Comparison of ENCODE assay signal across 19 cellular contexts in the genomic region with DNA sequence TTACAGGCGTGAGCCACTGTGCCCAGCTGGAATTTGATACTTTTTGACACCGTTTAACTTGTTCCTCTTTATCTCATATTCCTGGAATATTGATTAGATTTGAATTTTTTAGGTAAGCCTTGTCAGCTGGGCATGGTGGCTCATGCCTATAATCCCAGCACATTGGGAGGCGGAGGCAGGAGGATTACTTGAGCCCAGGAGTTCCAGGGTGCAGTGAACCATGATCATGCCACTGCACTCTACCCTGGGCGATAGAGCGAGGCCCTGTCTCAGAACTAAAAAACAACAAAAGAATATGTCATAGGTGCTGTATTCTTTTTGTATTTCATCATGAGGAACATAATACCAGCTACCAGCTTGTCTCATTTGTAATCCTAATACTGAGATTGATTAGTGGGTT.
DNase-seq lines count a peak whose midpoint lies in the region; ATAC-seq, FAIRE-seq and TF ChIP-seq lines count a peak whose summit lies in the region.
"Had no signal": no experiment of that assay in that cellular context is flagged by ENCODE, and none has a peak within 500 bp of the region (broad histone marks: within the 10 kb centered on the region; RNA-seq: fewer than 3 reads in every experiment).

No MANE protein-coding gene starts in this region.

- H2BK120ac ChIP-seq in IMR-90 (ENCODE audit: low read depth, low read length): no peak overlapping the region

- H2AK5ac ChIP-seq in IMR-90 (ENCODE audit: low read depth, low read length): no peak overlapping the region

- no peaks in the 10 kb centered on the region for H3K79me2 ChIP-seq in MM.1S (ENCODE audit: low read length)

- H2BK15ac ChIP-seq in IMR-90 (ENCODE audit: low read depth, low read length): no peak overlapping the region

- no peak for TF ChIP-seq RAD21 in IMR-90 (IDR thresholded peaks at IDR 0.05; ENCODE audit: low read length)

- intact Hi-C loops in IMR-90 (cut with micrococcal nuclease): loop anchor here (5.0 kb wide), 1 partner anchor 168 kb away; no protein-coding TSS in a partner anchor
- intact Hi-C loops in thyroid gland (cut with DNase I): no loop called here
- intact Hi-C loops in kidney (cut with DNase I): no loop called here

- H3K4me2 ChIP-seq in IMR-90 (ENCODE audit: low read depth, low read length): no peak overlapping the region
- H3K4me2 ChIP-seq in MM.1S (ENCODE audit: low read depth, low read length): no peak overlapping the region

- no peak overlapping the region for H2BK5ac ChIP-seq in IMR-90 (ENCODE audit: low read depth, low read length, poor library complexity, severe bottlenecking)

- no peak overlapping the region for H2BK20ac ChIP-seq in IMR-90 (ENCODE audit: low read depth, low read length)

- BruUV-seq in IMR-90 (replicated peaks; lab: Mats Ljungman, UMichigan): no TSS peak

- H3K56ac ChIP-seq in IMR-90 (ENCODE audit: extremely low read depth, insufficient read depth, low read length): no peak overlapping the region

- no peak overlapping the region for H2AK9ac ChIP-seq in IMR-90 (replicated peaks; ENCODE audit: low read depth, low read length, poor library complexity)

- dilution Hi-C loops in IMR-90 (cut with HindIII; ENCODE audit: low sequenced_read_pairs, unreplicated experiment): no loop called here

- H4K20me1 ChIP-seq in IMR-90 (ENCODE audit: insufficient read depth, low read length) (no peaks in the 10 kb centered on the region), MM.1S (ENCODE audit: insufficient read depth, low read length) (no peaks in the 10 kb centered on the region)

- in situ Hi-C loops in Caki2 (cut with HindIII; ENCODE audit: low pct_unique_long_range_greater_than_20kb, low sequenced_read_pairs): no loop called here
- in situ Hi-C loops in IMR-90 (cut with MboI; ENCODE audit: low sequenced_read_pairs): no loop called here

- POLR2A ChIA-PET in IMR-90 (lab: Charles Lee; ENCODE audit: unreplicated experiment): no interaction called here

- peak overlapping the region; percentile 49; the same call in 1 of the 2 replicates for H3K23ac ChIP-seq in IMR-90 (ENCODE audit: low read depth, low read length)

- no peak overlapping the region for H3K27ac ChIP-seq in IMR-90 (ENCODE audit: insufficient read depth, low read length)
- H3K27ac ChIP-seq in WERI-Rb-1: 0 out of 2 replicates have a peak overlapping the region, but pooled peaks have one; percentile 33
- H3K27ac ChIP-seq in thyroid gland: peak overlapping the region in 1 of 3 donors; percentile 17
- H3K27ac ChIP-seq in kidney (ENCODE audit: low read depth in 2 of 2, low read length in 2 of 2): no peak overlapping the region
- no peak overlapping the region for H3K27ac ChIP-seq in MM.1S (ENCODE audit: low read length)
- H3K27ac ChIP-seq: HL-60 had no signal

- no peaks in the 10 kb centered on the region for H3F3A ChIP-seq in MM.1S (ENCODE audit: insufficient read depth, low read length)

- no peak overlapping the region for H4K5ac ChIP-seq in IMR-90 (ENCODE audit: low read depth, low read length)

- no peak for TF ChIP-seq POLR2A in IMR-90 (IDR thresholded peaks at IDR 0.05; ENCODE audit: low read depth, low read length)
- TF ChIP-seq POLR2A in thyroid gland (IDR thresholded peaks at IDR 0.05): no peak

- peaks cover 11% of the 10 kb centered on the region for H3K9me1 ChIP-seq in IMR-90 (ENCODE audit: insufficient read depth, low read length)

- H3K4me3 ChIP-seq in IMR-90 (ENCODE audit: insufficient read depth, low read depth, low read length) (no peak overlapping the region), WERI-Rb-1 (ENCODE audit: low read depth, low read length) (no peak overlapping the region), thyroid gland (replicated peaks in 1 of 3) (no peak overlapping the region), kidney (ENCODE audit: low read length in 2 of 2) (no peak overlapping the region), MM.1S (ENCODE audit: low read length) (no peak overlapping the region)

- no peaks in the 10 kb centered on the region for H3K27me3 ChIP-seq in IMR-90 (ENCODE audit: control insufficient read depth, insufficient read depth, low read length)
- no peaks in the 10 kb centered on the region for H3K27me3 ChIP-seq in WERI-Rb-1 (ENCODE audit: insufficient read depth, low read depth, severe bottlenecking)
- H3K27me3 ChIP-seq in thyroid gland: no peaks in the 10 kb centered on the region
- no peaks in the 10 kb centered on the region for H3K27me3 ChIP-seq in MM.1S (replicated peaks; ENCODE audit: insufficient read depth, low read length)
- H3K27me3 ChIP-seq: BE2C had no signal

- H3K4ac ChIP-seq in IMR-90 (ENCODE audit: low read depth, low read length): no peak overlapping the region

- H3K9me2 ChIP-seq in MM.1S (replicated peaks; ENCODE audit: insufficient read depth, low read length): no peaks in the 10 kb centered on the region

- H4K8ac ChIP-seq in IMR-90 (ENCODE audit: low read depth in 2 of 2, low read length in 2 of 2): no peak overlapping the region

- H2AFZ ChIP-seq in IMR-90 (replicated peaks; ENCODE audit: low read length, poor library complexity) (no peak overlapping the region), MM.1S (ENCODE audit: low read length) (no peak overlapping the region)

- CTCF ChIA-PET in IMR-90 (lab: Yijun Ruan, JAX): interaction anchor here (0.7 kb wide), 1 partner anchor 10 kb away, joined by 6 read pairs; no protein-coding TSS in a partner anchor

- no peak overlapping the region for H3K18ac ChIP-seq in IMR-90 (ENCODE audit: low read depth, low read length)

- DNase-seq in Caki2 (ENCODE audit: low read depth) (peak; percentile 16), IMR-90 (no peak), WERI-Rb-1 (peak; percentile 64), thyroid gland (peak; percentile 35 to 61), kidney (no peak), MM.1S (no peak)
- DNase-seq in activated T-cell treated with anti-CD3 and anti-CD28 coated beads, Interleukin-2, amount 50 U/mL, for 1 hour: no peak
- DNase-seq: ACHN; BE2C; Caco-2; CD4-positive, alpha-beta T cell; DMS153; DMS79; GDM1; GOT3; H7; HFFc6 had no signal

- no peak for FAIRE-seq in kidney (lab: Jason Lieb, UNC)

- no peak overlapping the region for H3K9ac ChIP-seq in IMR-90 (ENCODE audit: low read depth, low read length)
- no peak overlapping the region for H3K9ac ChIP-seq in kidney (ENCODE audit: low read length in 2 of 2)
- no peak overlapping the region for H3K9ac ChIP-seq in MM.1S (ENCODE audit: low read length)

- ATAC-seq in IMR-90 (ENCODE audit: low read depth): no peak
- ATAC-seq: HCT116 had no signal

- H3K79me1 ChIP-seq in IMR-90 (ENCODE audit: low read depth in 1 of 2, low read length in 2 of 2): peaks cover 23 to 37% of the 10 kb centered on the region in 2 experiments

- no CpG with 5 or more reads among the region's 5 CpGs for WGBS in IMR-90 (ENCODE audit: extremely low coverage in 2 of 2, insufficient read length in 1 of 2), 2 experiments
- WGBS in thyroid gland, 2 donors: 84 to 99% methylated on average over 5 of the region's 5 CpGs

- H3K14ac ChIP-seq in IMR-90 (replicated peaks; ENCODE audit: low read depth, low read length): no peak overlapping the region

- no peak overlapping the region for H4K91ac ChIP-seq in IMR-90 (ENCODE audit: insufficient read depth, low read depth, low read length)

- no peaks in the 10 kb centered on the region for H3K9me3 ChIP-seq in IMR-90 (ENCODE audit: control insufficient read depth, insufficient read depth, low read length)
- no peaks in the 10 kb centered on the region for H3K9me3 ChIP-seq in WERI-Rb-1 (ENCODE audit: severe bottlenecking)
- H3K9me3 ChIP-seq in thyroid gland: no peaks in the 10 kb centered on the region
- H3K9me3 ChIP-seq in kidney (ENCODE audit: control insufficient read depth in 1 of 2, low read length in 2 of 2): no peaks in the 10 kb centered on the region
- no peaks in the 10 kb centered on the region for H3K9me3 ChIP-seq in MM.1S (replicated peaks; ENCODE audit: insufficient read depth, low read length)
- H3K9me3 ChIP-seq: BE2C, Caco-2 had no signal

- peaks cover 16% of the 10 kb centered on the region for H3K36me3 ChIP-seq in IMR-90 (ENCODE audit: control insufficient read depth, insufficient read depth, low read length)
- peaks cover 66% of the 10 kb centered on the region for H3K36me3 ChIP-seq in WERI-Rb-1
- H3K36me3 ChIP-seq in thyroid gland: no peaks in the 10 kb centered on the region
- peaks cover 0 to 4% of the 10 kb centered on the region in 2 donors for H3K36me3 ChIP-seq in kidney (ENCODE audit: control insufficient read depth in 1 of 2, insufficient read depth in 2 of 2, low read length in 2 of 2)
- no peaks in the 10 kb centered on the region for H3K36me3 ChIP-seq in MM.1S (replicated peaks; ENCODE audit: insufficient read depth, low read length)

- TF ChIP-seq CTCF in IMR-90 (conservative IDR thresholded peaks at IDR 0.05; ENCODE audit: low read depth, low read length) (no peak), WERI-Rb-1 (IDR thresholded peaks at IDR 0.05; ENCODE audit: low read depth, low read length) (no peak), thyroid gland (IDR thresholded peaks at IDR 0.05) (no peak), kidney (IDR thresholded peaks at IDR 0.05; ENCODE audit: borderline replicate concordance, extremely low read depth, insufficient read depth) (no peak), MM.1S (IDR thresholded peaks at IDR 0.05; ENCODE audit: low read length) (no peak)

- H3K4me1 ChIP-seq in IMR-90 (ENCODE audit: control insufficient read depth, insufficient read depth, low read length) (0 out of 2 replicates have a peak, but pooled peaks cover 2% of the 10 kb centered on the region), thyroid gland (peaks cover 10 to 21% of the 10 kb centered on the region in 2 donors), kidney (ENCODE audit: control insufficient read depth in 1 of 2, insufficient read depth in 1 of 2, low read depth in 1 of 2, low read length in 2 of 2) (peaks cover 5 to 7% of the 10 kb centered on the region in 2 donors), MM.1S (ENCODE audit: low read length) (no peaks in the 10 kb centered on the region)
- H3K4me1 ChIP-seq: BE2C had no signal

TF ChIP-seq in IMR-90, 13 proteins besides CTCF, POLR2A, EP300 and RAD21 (continues in another document):
- no peak for TF ChIP-seq CHD1 (IDR thresholded peaks at IDR 0.05; ENCODE audit: low read depth, low read length)
- no peak for TF ChIP-seq MAZ (IDR thresholded peaks at IDR 0.05; ENCODE audit: borderline replicate concordance, low read depth, low read length)
- TF ChIP-seq BHLHE40 (IDR thresholded peaks at IDR 0.05; ENCODE audit: low read depth, low read length): no peak
- no peak for TF ChIP-seq USF2 (IDR thresholded peaks at IDR 0.05; ENCODE audit: low read depth, low read length)
- TF ChIP-seq NFE2L2 (IDR thresholded peaks at IDR 0.05; ENCODE audit: low read depth, low read length): no peak
- TF ChIP-seq MXI1 (IDR thresholded peaks at IDR 0.05; ENCODE audit: borderline replicate concordance, low read depth, low read length): no peak
- no peak for TF ChIP-seq SMC3 (IDR thresholded peaks at IDR 0.05; ENCODE audit: low read depth, low read length)

Comparison
In these comparisons a context has a peak if more than half of its experiments do, and no peak if none do; other contexts are left out.
1. DNase-seq: peak in Caki2 (single experiment), WERI-Rb-1 (single experiment) and thyroid gland (2 of 2); none in IMR-90 (single experiment), activated T-cell treated with anti-CD3 and anti-CD28 coated beads, Interleukin-2, amount 50 U/mL, for 1 hour (single experiment), kidney (single experiment) and MM.1S (single experiment).